ENCODE assay signal across 27 cellular contexts in genomic region chr11:30826911-30827310, GRCh38.
"Had no signal": no experiment of that assay in that cellular context is flagged by ENCODE, and none has a peak within 500 bp of the region (broad histone marks: within the 10 kb centered on the region; RNA-seq: fewer than 3 reads in every experiment).

No MANE protein-coding gene starts in this region.

- H3K36me3 ChIP-seq: left lung, lower lobe of right lung, neural progenitor cell, neutrophil, right atrium auricular region, stomach, tibial artery, uterus had no signal

- H3K27ac ChIP-seq: left lung, lower lobe of right lung, neural progenitor cell, neutrophil, right atrium auricular region, skin epidermis, stomach, testis, uterus had no signal

- H3K9me3 ChIP-seq: left lung, lower lobe of right lung, neutrophil, right atrium auricular region, stomach, testis, tibial artery, uterus had no signal

- H3K4me3 ChIP-seq: left lung, lower lobe of right lung, neural progenitor cell, right atrium auricular region, skin epidermis, stomach, testis, tibial artery, uterus had no signal

- H3K4me2 ChIP-seq: neural progenitor cell had no signal

- H3K9ac ChIP-seq: neural progenitor cell had no signal

- FAIRE-seq: islet of Langerhans had no signal

- ATAC-seq: left lung; lower lobe of right lung; natural killer cell; sciatic nerve; stimulated activated naive B cell treated with anti-CD40 and anti-IgM and Interleukin-4, amounts not matched to agents 10 μg/mL and 1 μg/mL and 100 μg/mL, for 72 hours; stimulated activated naive CD8-positive, alpha-beta T cell treated with anti-CD3 and anti-CD28 coated beads, Interleukin-15, Interleukin-2, amounts not matched to agents 100 U/mL and 50 U/mL, for 24 hours had no signal

- H3K4me1 ChIP-seq: left lung, lower lobe of right lung, neural progenitor cell, right atrium auricular region, stomach, testis, uterus had no signal

- H3K27me3 ChIP-seq: left lung, neural progenitor cell, neutrophil, right atrium auricular region, stomach, testis, tibial artery, uterus had no signal

- DNase-seq: hypothalamus; immature natural killer cell; left lung; lower lobe of right lung; mammary epithelial cell; mesendoderm; naive B cell; natural killer cell; nephron progenitor cell; occipital lobe; stimulated activated CD4-positive, alpha-beta T cell treated with anti-CD3 and anti-CD28 coated beads, Interleukin-12 subunit alpha, Interleukin-12 subunit beta, amount 100 ng/mL, for 4 hours; stimulated activated CD4-positive, alpha-beta T cell treated with anti-CD3 and anti-CD28 coated beads, Interleukin-15, amount 100 ng/mL, for 24 hours; stimulated activated CD4-positive, alpha-beta T cell treated with anti-CD3 and anti-CD28 coated beads, Interleukin-2, amount 100 ng/mL, for 24 hours; stimulated activated CD4-positive, alpha-beta T cell treated with anti-CD3 and anti-CD28 coated beads, Interleukin-4, amount 100 ng/mL, for 1 hour; stimulated activated naive B cell treated with anti-CD40 and anti-IgM and Interleukin-4, amounts not matched to agents 10 μg/mL and 1 μg/mL and 100 μg/mL, for 72 hours; stimulated activated naive CD8-positive, alpha-beta T cell treated with anti-CD3 and anti-CD28 coated beads, Interleukin-15, Interleukin-2, amounts not matched to agents 100 U/mL and 50 U/mL, for 24 hours; stomach; testis; trophoblast cell; uterus had no signal
